In the genomic region with DNA sequence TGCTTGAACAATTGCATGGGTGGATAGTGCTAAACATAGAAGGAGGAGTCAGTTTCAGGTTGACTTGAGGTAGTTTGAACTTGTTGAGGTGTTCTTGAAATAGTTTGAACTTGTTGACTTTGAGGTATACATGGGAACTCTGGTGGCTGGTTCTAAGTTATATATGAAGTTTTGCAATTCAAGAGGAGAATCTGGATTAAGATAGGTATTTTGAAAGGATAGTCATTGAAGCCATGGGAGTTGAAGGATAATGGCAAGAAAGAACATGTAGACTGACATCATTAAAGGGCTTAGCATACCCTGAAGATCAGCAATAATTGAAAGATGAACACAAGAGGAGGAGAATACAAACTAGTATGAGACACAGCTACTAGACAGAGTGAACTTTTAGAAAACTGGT, we compare ENCODE assay signal across 35 cellular contexts.
"Had no signal": no experiment of that assay in that cellular context is flagged by ENCODE, and none has a peak within 500 bp of the region (broad histone marks: within the 10 kb centered on the region; RNA-seq: fewer than 3 reads in every experiment).

No MANE protein-coding gene starts in this region.

- DNase-seq: Karpas-422, Kasumi-1, KBM-7, KG1, MG63, MM.1S, MV-4-11, NCI-H1048, NCI-H1092, NCI-H1092 treated with DMSO at 0.1 percent for 48 hours, NCI-H1105, NCI-H1105 treated with DMSO at 0.1 percent for 48 hours, NCI-H1417, NCI-H1417 treated with DMSO at 0.1 percent for 48 hours, NCI-H1436, NCI-H1436 treated with DMSO at 0.1 percent for 48 hours, NCI-H146, NCI-H1694, NCI-H1694 treated with DMSO at 0.1 percent for 48 hours, NCI-H187, NCI-H187 treated with DMSO at 0.1 percent for 48 hours, NCI-H1930, NCI-H2029, NCI-H2029 treated with DMSO at 0.1 percent for 48 hours, NCI-H2081, NCI-H2081 treated with DMSO at 0.1 percent for 48 hours, NCI-H2107, NCI-H2171, NCI-H2171 treated with DMSO at 0.1 percent for 48 hours, NCI-H2227 treated with DMSO at 0.1 percent for 48 hours, NCI-H226, NCI-H345, NCI-H446, NCI-H510A had no signal

- H3K9ac ChIP-seq: KMS-11 had no signal

- H3K36me3 ChIP-seq: MG63 had no signal

- H3K27ac ChIP-seq: KMS-11 had no signal

- H3K4me3 ChIP-seq: MG63 had no signal

- H3K9me3 ChIP-seq: MG63 had no signal

- H3K4me2 ChIP-seq: KMS-11 had no signal

- H3K27me3 ChIP-seq: MG63 had no signal
